1 cellular context compared by ENCODE assay signal in the genomic region with DNA sequence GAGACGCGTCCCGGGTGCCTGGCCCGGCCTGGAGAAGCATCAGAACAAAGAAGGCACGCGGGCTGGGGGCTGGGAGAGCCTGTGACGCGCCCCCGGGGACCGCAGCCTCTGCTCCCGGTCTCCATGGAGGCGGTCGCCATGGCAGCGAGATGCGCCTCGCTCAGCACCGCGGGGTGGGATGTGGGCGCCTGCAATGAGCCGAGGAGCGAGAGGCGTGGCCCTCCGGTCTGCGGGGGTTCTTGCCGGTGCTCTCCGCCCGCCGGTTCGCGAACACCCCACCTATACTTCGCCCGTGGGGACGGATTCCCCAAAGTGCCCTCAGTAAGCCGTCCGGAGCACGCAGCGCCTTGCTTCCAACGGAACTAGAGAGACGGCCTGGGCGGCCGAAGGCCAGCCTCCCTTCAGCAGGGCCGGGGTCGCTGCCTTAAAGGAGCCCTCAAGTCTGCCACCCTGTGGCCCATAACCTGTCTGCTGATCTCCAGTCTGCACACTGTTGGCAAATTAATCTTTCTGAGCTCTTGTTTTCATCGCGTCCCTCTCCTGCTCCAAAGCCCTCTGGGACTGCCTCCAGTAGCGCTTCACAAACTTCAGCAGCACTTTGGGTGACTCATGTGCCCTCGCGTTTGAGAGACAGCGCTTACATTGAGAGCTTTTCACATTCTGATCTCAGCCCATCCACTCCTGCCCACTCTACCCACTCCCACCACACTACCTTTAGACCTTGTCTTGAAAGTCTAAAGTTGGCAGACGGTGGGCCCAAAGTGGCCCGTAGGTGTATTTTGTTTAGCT.
TF ChIP-seq lines count a peak whose summit lies in the region.

No MANE protein-coding gene starts in this region.

TF ChIP-seq in HCT116, 20 proteins besides CTCF, POLR2A, EP300 and RAD21:
- TF ChIP-seq ZNF274 (IDR thresholded peaks at IDR 0.05; ENCODE audit: low read depth, low read length) (no peak), ZFX (IDR thresholded peaks at IDR 0.05) (0 out of 2 replicates have a peak, but pooled peaks have one; percentile 19), SIN3A (IDR thresholded peaks at IDR 0.05; ENCODE audit: low read depth) (no peak), JUND (IDR thresholded peaks at IDR 0.05) (no peak), POLR2AphosphoS5 (IDR thresholded peaks at IDR 0.05; ENCODE audit: low read depth, low read length) (no peak)
